Comparison of ENCODE assay signal across 2 cellular contexts in the genomic region with DNA sequence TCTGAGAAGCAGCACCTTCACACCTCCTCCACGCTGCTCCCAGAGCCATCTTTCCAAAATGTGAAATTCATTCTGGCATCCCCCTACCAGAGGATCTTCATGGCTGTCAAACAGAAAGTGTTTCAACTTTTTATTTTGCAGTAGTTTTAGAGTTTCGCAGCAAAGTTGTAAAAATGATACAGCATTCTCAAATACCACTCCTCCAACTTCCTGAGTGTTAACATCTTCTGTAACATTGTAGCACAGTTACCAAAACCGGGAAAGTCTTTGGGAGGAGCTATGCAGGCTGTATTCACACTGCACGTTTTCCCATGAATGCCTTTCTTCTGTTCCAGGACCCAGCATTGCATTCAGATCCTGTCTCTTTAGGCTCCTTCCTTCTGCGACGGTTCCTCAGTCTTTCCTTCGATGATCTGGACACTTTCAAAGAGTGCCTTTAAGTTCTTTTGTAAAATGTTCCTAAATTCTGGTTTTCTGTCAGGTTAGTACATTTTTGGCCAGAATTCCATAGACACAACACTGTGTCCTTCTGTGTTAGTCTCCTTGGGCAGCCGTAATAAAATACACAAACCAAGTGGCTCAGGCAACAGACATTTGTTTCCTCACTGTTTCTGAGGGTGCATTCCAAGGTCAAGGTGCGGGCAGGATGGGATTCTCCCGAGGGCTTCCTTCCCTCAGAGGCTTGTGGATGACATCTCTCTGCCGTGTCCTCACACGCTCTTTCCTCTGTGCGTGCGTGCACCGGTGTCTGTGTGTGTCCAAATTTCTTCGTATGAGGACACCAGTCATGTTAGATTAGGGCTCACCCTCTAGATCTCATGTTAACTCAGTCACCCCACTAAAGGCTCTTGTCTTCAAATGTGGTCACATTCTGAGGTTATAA.
TF ChIP-seq lines count a peak whose summit lies in the region.

No MANE protein-coding gene starts in this region.

TF ChIP-seq in A549, 52 proteins besides CTCF, POLR2A, EP300 and RAD21:
- TF ChIP-seq ZFP36 (IDR thresholded peaks at IDR 0.05; ENCODE audit: borderline replicate concordance, partially characterized antibody) (no peak), FOSB (CRISPR knock-in tag; IDR thresholded peaks at IDR 0.05) (no peak)

TF ChIP-seq in H1, 55 proteins besides CTCF, POLR2A, EP300 and RAD21:
- TF ChIP-seq HDAC2 (IDR thresholded peaks at IDR 0.05; ENCODE audit: borderline replicate concordance in 1 of 2, low read depth in 2 of 2, low read length in 2 of 2): no peak
